Comparison of ENCODE assay signal across 8 cellular contexts in the genomic region with DNA sequence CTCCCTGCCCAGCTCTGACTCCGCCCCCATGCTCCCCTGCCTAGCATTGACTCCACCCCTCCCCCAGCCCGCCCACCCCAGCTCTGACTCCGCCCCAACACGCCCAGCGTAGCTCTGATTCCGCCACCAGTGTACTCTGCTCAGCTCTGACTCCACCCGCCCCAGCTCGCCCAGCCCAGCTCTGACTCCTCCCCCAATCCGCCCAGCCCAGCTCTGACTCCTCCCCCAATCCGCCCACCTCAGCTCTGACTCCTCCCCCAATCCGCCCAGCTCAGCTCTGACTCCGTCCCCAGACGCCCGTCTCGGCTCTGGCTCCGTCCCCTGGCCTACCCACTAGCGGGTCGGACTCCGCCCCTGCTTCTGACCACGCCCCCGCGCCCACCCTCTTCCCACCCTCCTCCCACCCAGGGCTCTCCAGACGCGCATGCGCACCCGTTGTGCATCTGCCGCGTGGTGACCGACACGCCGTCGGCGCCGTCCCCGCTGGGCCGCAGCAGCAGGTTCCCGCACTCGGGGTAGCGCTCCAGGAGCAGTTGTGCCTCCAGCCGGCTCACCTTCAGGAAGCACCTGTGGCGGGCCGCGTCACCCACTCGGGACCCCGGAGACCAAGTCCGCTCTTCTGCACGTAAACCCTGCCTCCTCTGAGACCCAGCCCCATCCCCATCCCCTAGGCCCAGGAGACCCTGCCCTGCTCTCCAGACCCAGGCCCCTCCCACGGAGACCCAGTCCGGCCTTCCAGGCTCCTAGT. TPM values are rescaled to one million over a fixed set of nuclear protein-coding genes. Genes with fewer than 3 reads are reported as not detected.
DNase-seq lines count a peak whose midpoint lies in the region; ATAC-seq and TF ChIP-seq lines count a peak whose summit lies in the region.

No MANE protein-coding gene starts in this region.

- peaks cover 32% of the 10 kb centered on the region for H3K4me1 Mint-ChIP-seq in activated CD8-positive, alpha-beta T cell treated with anti-CD3 and anti-CD28 coated beads, Interleukin-2, amount 10 ng/mL, durations not matched to agents 7 days and 5 days (ENCODE audit: low read depth)

- peaks cover 12% of the 10 kb centered on the region for H3K36me3 Mint-ChIP-seq in activated CD8-positive, alpha-beta T cell treated with anti-CD3 and anti-CD28 coated beads, Interleukin-2, amount 10 ng/mL, durations not matched to agents 7 days and 5 days (ENCODE audit: low read depth)

- H3K9me3 Mint-ChIP-seq in activated CD8-positive, alpha-beta T cell treated with anti-CD3 and anti-CD28 coated beads, Interleukin-2, amount 10 ng/mL, durations not matched to agents 7 days and 5 days (ENCODE audit: insufficient read depth): no peaks in the 10 kb centered on the region

- H3K27me3 Mint-ChIP-seq in activated CD8-positive, alpha-beta T cell treated with anti-CD3 and anti-CD28 coated beads, Interleukin-2, amount 10 ng/mL, durations not matched to agents 7 days and 5 days (ENCODE audit: low read depth): peaks cover 4% of the 10 kb centered on the region

- peak overlapping the region; percentile 91 for H3K27ac Mint-ChIP-seq in activated CD8-positive, alpha-beta T cell treated with anti-CD3 and anti-CD28 coated beads, Interleukin-2, amount 10 ng/mL, durations not matched to agents 7 days and 5 days

- peaks cover 19% of the 10 kb centered on the region for H3K4me1 ChIP-seq in effector memory CD4-positive, alpha-beta T cell (ENCODE audit: control insufficient read depth, insufficient read depth, low read length, poor library complexity, severe bottlenecking)

- DNase-seq in GM12865 (ENCODE audit: low read depth) (peak; percentile 96), NCI-H2171 treated with DMSO at 0.1 percent for 48 hours (lab: John Stamatoyannopoulos, UW) (peak; percentile 100), mesenteric fat pad (ENCODE audit: low spot score) (peak; percentile 97), NCI-H774 (lab: John Stamatoyannopoulos, UW) (no peak)
- DNase-seq in activated CD8-positive, alpha-beta T cell treated with anti-CD3 and anti-CD28 coated beads, Interleukin-2, amount 10 ng/mL, durations not matched to agents 7 days and 5 days: peak; percentile 95
- DNase-seq in effector memory CD4-positive, alpha-beta T cell: peak; percentile 91
- peak; percentile 94 for DNase-seq in stimulated activated CD8-positive, alpha-beta memory T cell treated with anti-CD3 and anti-CD28 coated beads, Interleukin-12 subunit alpha, Interleukin-12 subunit beta, amount 100 ng/mL, for 24 hours (ENCODE audit: extremely low read depth)

- peak overlapping the region; percentile 45 for H3K4me3 ChIP-seq in GM12865 (ENCODE audit: low read depth, low read length)
- peak overlapping the region; percentile 45 for H3K4me3 ChIP-seq in effector memory CD4-positive, alpha-beta T cell (ENCODE audit: insufficient read depth, low read depth, low read length, poor library complexity, severe bottlenecking)

- no peaks in the 10 kb centered on the region for H3K27me3 ChIP-seq in effector memory CD4-positive, alpha-beta T cell (replicated peaks; ENCODE audit: control insufficient read depth, insufficient read depth, low read length, poor library complexity, severe bottlenecking)

- H3K9me3 ChIP-seq in effector memory CD4-positive, alpha-beta T cell (ENCODE audit: control insufficient read depth, low read length): no peaks in the 10 kb centered on the region

- TF ChIP-seq CTCF in GM12865 (IDR thresholded peaks at IDR 0.05; ENCODE audit: insufficient read depth, low read depth, low read length, missing control alignments): no peak

- H3K36me3 ChIP-seq in effector memory CD4-positive, alpha-beta T cell (ENCODE audit: control insufficient read depth, insufficient read depth, low read length): no peaks in the 10 kb centered on the region

- peak overlapping the region; percentile 48 for H3K27ac ChIP-seq in effector memory CD4-positive, alpha-beta T cell (ENCODE audit: insufficient read depth, low read length, poor library complexity, severe bottlenecking)

- H3K4me3 Mint-ChIP-seq in activated CD8-positive, alpha-beta T cell treated with anti-CD3 and anti-CD28 coated beads, Interleukin-2, amount 10 ng/mL, durations not matched to agents 7 days and 5 days: peak overlapping the region; percentile 82

- peak; percentile 77 for ATAC-seq in HG02642 (IDR thresholded peaks at IDR 0.05; ENCODE audit: poor library complexity, unreplicated experiment)
- ATAC-seq in activated CD8-positive, alpha-beta T cell treated with anti-CD3 and anti-CD28 coated beads, Interleukin-2, amount 10 ng/mL, durations not matched to agents 7 days and 5 days: peak; percentile 89

- CTCF ChIA-PET in activated CD8-positive, alpha-beta T cell treated with anti-CD3 and anti-CD28 coated beads, Interleukin-2, amount 10 ng/mL, durations not matched to agents 7 days and 5 days (lab: Charles Lee): interaction anchor here (0.8 to 1.4 kb wide), 5 partner anchors 10 to 81 kb away, joined by 3 to 8 read pairs (median 4); partner anchors contain the start of genes MPND, STAP2 and YJU2

- POLR2A ChIA-PET in activated CD8-positive, alpha-beta T cell treated with anti-CD3 and anti-CD28 coated beads, Interleukin-2, amount 10 ng/mL, durations not matched to agents 7 days and 5 days (lab: Charles Lee): interaction anchor here (1.2 kb wide), 1 partner anchor 9 kb away, joined by 3 read pairs; no protein-coding TSS in a partner anchor

RNA-seq across cellular contexts. Expression of gene STAP2, which starts 10.2 kb away (rescaled TPM):
- total RNA-seq in activated CD8-positive, alpha-beta T cell treated with anti-CD3 and anti-CD28 coated beads, Interleukin-2, amount 10 ng/mL, durations not matched to agents 7 days and 5 days: 10 to 100 TPM; 14.3 to 16.5 TPM
- total RNA-seq in mesenteric fat pad: 3.0 TPM

RNA-seq across cellular contexts. Expression of gene MPND, which starts 14.9 kb away (rescaled TPM):
- 10 to 100 TPM; 26.0 to 27.6 TPM for total RNA-seq in activated CD8-positive, alpha-beta T cell treated with anti-CD3 and anti-CD28 coated beads, Interleukin-2, amount 10 ng/mL, durations not matched to agents 7 days and 5 days
- 14.4 TPM for total RNA-seq in mesenteric fat pad

RNA-seq across cellular contexts. Expression of gene FSD1, which starts 24.0 kb away (rescaled TPM):
- total RNA-seq in activated CD8-positive, alpha-beta T cell treated with anti-CD3 and anti-CD28 coated beads, Interleukin-2, amount 10 ng/mL, durations not matched to agents 7 days and 5 days: 10 to 100 TPM; 26.7 to 27.7 TPM
- total RNA-seq in mesenteric fat pad: not detected

RNA-seq across cellular contexts. Expression of gene TMIGD2, which starts 26.2 kb away (rescaled TPM):
- 10 to 100 TPM; 35.9 to 39.5 TPM for total RNA-seq in activated CD8-positive, alpha-beta T cell treated with anti-CD3 and anti-CD28 coated beads, Interleukin-2, amount 10 ng/mL, durations not matched to agents 7 days and 5 days
- total RNA-seq in mesenteric fat pad: 0.45 TPM

RNA-seq across cellular contexts. Expression of gene SHD, which starts 49.4 kb away (rescaled TPM):
- not detected for total RNA-seq in activated CD8-positive, alpha-beta T cell treated with anti-CD3 and anti-CD28 coated beads, Interleukin-2, amount 10 ng/mL, durations not matched to agents 7 days and 5 days
- total RNA-seq in mesenteric fat pad: not detected

Comparison
In these comparisons a context has a peak if more than half of its experiments do, and no peak if none do; other contexts are left out.
1. RNA of gene FSD1, which starts 24.0 kb away (total RNA-seq): 26.7 to 27.7 TPM in activated CD8-positive, alpha-beta T cell treated with anti-CD3 and anti-CD28 coated beads, Interleukin-2, amount 10 ng/mL, durations not matched to agents 7 days and 5 days; not detected in mesenteric fat pad (single experiment); every median in the first group is over 10 times any median in the second.